Comparison of ENCODE assay signal across 2 cellular contexts in the genomic region with DNA sequence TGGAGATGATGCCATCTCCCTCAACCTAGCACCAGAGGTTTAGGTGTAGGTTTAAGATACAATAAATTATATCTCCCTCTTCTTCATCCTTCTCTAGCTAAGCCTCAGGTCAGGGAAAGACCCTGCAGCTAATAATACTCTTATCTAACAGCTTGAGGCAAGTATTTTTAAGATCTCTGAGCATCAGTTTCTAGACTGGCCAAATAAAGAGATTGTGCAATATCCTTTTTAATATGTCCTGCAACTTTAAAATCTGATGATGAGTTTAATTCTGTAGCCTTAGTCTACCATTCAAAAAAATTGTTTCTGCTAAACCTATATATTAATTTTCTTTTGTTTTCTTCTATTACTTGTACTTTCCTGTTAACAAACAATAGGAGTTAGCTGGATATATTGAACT.
TF ChIP-seq lines count a peak whose summit lies in the region.

No MANE protein-coding gene starts in this region.

TF ChIP-seq in HepG2, 621 proteins besides CTCF, POLR2A, EP300 and RAD21 (continued from another document):
- TF ChIP-seq PRDM10 (CRISPR knock-in tag; IDR thresholded peaks at IDR 0.05; ENCODE audit: low read depth) (no peak), TEF (CRISPR knock-in tag; IDR thresholded peaks at IDR 0.05) (no peak), ZNF672 (CRISPR knock-in tag; IDR thresholded peaks at IDR 0.05) (no peak), ZNF784 (CRISPR knock-in tag; IDR thresholded peaks at IDR 0.05; ENCODE audit: borderline replicate concordance) (no peak), NFKBIZ (CRISPR knock-in tag; IDR thresholded peaks at IDR 0.05) (no peak), CEBPB (IDR thresholded peaks at IDR 0.05; ENCODE audit: borderline replicate concordance, low read depth, low read length) (peak; percentile 44; the same call in 1 of the 2 replicates)

TF ChIP-seq in K562, 482 proteins besides CTCF, POLR2A, EP300 and RAD21:
- TF ChIP-seq CEBPG (CRISPR knock-in tag; IDR thresholded peaks at IDR 0.05) (no peak), CEBPG (tag; conservative IDR thresholded peaks at IDR 0.05 in 1 of 2, IDR thresholded peaks at IDR 0.05 in 1 of 2) (peak in 1 of 2 experiments; percentile 87; a peak in 2 of 4 replicates), CEBPB (tag; IDR thresholded peaks at IDR 0.05) (peak; percentile 66), NR2F6 (CRISPR knock-in tag; IDR thresholded peaks at IDR 0.05) (no peak)
- TF ChIP-seq, protein P1, sequence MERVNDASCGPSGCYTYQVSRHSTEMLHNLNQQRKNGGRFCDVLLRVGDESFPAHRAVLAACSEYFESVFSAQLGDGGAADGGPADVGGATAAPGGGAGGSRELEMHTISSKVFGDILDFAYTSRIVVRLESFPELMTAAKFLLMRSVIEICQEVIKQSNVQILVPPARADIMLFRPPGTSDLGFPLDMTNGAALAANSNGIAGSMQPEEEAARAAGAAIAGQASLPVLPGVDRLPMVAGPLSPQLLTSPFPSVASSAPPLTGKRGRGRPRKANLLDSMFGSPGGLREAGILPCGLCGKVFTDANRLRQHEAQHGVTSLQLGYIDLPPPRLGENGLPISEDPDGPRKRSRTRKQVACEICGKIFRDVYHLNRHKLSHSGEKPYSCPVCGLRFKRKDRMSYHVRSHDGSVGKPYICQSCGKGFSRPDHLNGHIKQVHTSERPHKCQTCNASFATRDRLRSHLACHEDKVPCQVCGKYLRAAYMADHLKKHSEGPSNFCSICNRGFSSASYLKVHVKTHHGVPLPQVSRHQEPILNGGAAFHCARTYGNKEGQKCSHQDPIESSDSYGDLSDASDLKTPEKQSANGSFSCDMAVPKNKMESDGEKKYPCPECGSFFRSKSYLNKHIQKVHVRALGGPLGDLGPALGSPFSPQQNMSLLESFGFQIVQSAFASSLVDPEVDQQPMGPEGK (CRISPR knock-in tag; IDR thresholded peaks at IDR 0.05; ENCODE audit: borderline replicate concordance), result no peak
